In the genomic region with DNA sequence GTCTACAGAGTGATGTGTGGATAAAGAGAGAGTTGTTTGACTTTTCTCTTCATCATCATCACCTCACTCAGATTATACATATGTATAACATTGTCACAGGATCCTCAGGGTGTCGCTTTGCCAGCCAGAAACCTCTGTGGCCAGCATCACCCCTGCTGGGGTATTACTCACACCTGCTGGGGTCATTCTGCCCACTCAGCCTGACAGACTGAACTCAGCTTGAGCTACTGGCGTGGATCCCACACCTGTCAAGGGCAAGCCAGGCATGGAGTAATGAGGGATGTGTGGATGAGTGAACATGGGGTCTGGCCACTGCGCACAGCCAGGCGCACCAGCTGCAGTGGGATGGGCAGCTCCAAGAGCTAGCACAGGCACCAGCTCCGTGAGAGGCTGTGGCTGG, we compare ENCODE assay signal across 23 cellular contexts.
"Had no signal": no experiment of that assay in that cellular context is flagged by ENCODE, and none has a peak within 500 bp of the region (broad histone marks: within the 10 kb centered on the region; RNA-seq: fewer than 3 reads in every experiment).

No MANE protein-coding gene starts in this region.

- H3K27me3 ChIP-seq: brain microvascular endothelial cell, spleen had no signal

- H3K36me3 ChIP-seq: brain microvascular endothelial cell, left ventricle myocardium inferior, spleen had no signal

- H3K4me3 ChIP-seq: left ventricle myocardium inferior, spleen had no signal

- FAIRE-seq: endometrium, frontal cortex had no signal

- H3K4me1 ChIP-seq: left ventricle myocardium inferior, spleen had no signal

- H3K27ac ChIP-seq: brain microvascular endothelial cell, left ventricle myocardium inferior, spleen, VCaP had no signal

- DNase-seq: activated CD4-positive, CD25-positive, alpha-beta regulatory T cell treated with anti-CD3 and anti-CD28 coated beads, Interleukin-2, amount 50 U/mL, for 72 hours; activated CD8-positive, alpha-beta memory T cell treated with anti-CD3 and anti-CD28 coated beads for 24 hours; activated CD8-positive, alpha-beta memory T cell treated with anti-CD3 and anti-CD28 coated beads, Interleukin-2, amount 50 U/mL, for 48 hours; activated effector memory CD4-positive, alpha-beta T cell treated with Interleukin-2 at 50 U/mL for 16 hours; activated naive CD4-positive, alpha-beta T cell treated with anti-CD3 and anti-CD28 coated beads, Interleukin-2, amount 10 ng/mL, durations not matched to agents 7 days and 5 days; activated naive CD8-positive, alpha-beta T cell treated with anti-CD3 and anti-CD28 coated beads, Interleukin-2, amount 50 U/mL, for 24 hours; activated T-cell treated with anti-CD3 and anti-CD28 coated beads, Interleukin-2, amount 50 U/mL, for 48 hours; anterior cingulate cortex; brain microvascular endothelial cell; central memory CD4-positive, alpha-beta T cell; cortex of kidney; erythroblast; left ventricle myocardium inferior; mammary epithelial cell; midbrain; nucleus accumbens; spleen; stimulated activated naive CD4-positive, alpha-beta T cell treated with Interleukin-2 at 50 U/mL for 16 hours; T-helper 17 cell; trophoblast cell had no signal

- ATAC-seq: activated naive CD8-positive, alpha-beta T cell treated with anti-CD3 and anti-CD28 coated beads, Interleukin-2, amount 50 U/mL, for 24 hours; T-helper 17 cell had no signal
